In the genomic region with DNA sequence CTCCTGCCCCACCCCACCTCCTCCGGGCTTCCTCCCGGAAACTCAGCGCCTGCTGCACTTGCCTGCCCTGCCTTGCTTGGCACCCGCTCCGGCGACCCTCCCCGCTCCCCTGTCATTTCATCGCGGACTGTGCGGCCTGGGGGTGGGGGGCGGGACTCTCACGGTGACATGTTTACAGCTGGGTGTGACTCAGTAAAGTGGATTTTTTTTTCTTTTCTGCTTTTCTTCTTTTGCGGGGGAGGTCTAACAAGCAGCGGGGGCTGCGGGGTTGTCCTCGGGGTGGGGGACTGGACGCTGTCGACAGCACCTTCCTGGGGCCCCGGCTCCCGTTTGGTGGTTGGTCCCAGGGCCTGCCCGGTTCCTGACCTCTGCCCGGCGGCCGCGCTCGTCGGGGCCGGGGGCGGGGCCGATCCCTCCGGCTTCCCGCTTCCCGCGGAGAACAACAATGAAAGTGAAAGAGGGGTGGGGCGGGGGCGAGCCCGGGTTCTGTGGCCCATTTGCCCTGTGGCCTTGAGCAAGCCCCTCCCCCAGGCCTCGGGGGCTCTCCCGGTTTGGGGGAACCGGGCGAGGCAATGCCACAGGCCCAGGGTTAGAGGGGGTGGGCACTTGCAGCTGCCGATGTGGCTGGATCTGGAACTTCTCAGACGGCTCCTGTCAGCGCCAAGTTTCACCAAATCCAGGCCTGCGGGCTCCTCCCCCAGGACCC, we compare ENCODE assay signal across 2 cellular contexts.
TF ChIP-seq lines count a peak whose summit lies in the region.

No MANE protein-coding gene starts in this region.

TF ChIP-seq in GM12891, 5 proteins besides CTCF, POLR2A, EP300 and RAD21:
- TF ChIP-seq POLR2AphosphoS5 (IDR thresholded peaks at IDR 0.05; ENCODE audit: low read depth, low read length) (no peak), PAX5 (IDR thresholded peaks at IDR 0.05; ENCODE audit: insufficient read depth, low read length, severe bottlenecking) (no peak), SPI1 (IDR thresholded peaks at IDR 0.05; ENCODE audit: low read depth, low read length) (no peak), TAF1 (IDR thresholded peaks at IDR 0.05; ENCODE audit: low read depth, low read length) (no peak), POU2F2 (IDR thresholded peaks at IDR 0.05; ENCODE audit: low read depth, low read length) (no peak)

TF ChIP-seq in H1, 55 proteins besides CTCF, POLR2A, EP300 and RAD21:
- TF ChIP-seq SP1 (IDR thresholded peaks at IDR 0.05; ENCODE audit: low read depth, low read length) (0 out of 2 replicates have a peak, but pooled peaks have one; percentile 19), POLR2AphosphoS5 (IDR thresholded peaks at IDR 0.05; ENCODE audit: low read depth, low read length) (peak; percentile 61; the same call in 1 of the 2 replicates), KDM5A (IDR thresholded peaks at IDR 0.05; ENCODE audit: low read length) (no peak), ASH2L (IDR thresholded peaks at IDR 0.05; ENCODE audit: low read length) (peak; percentile 50), CTBP2 (IDR thresholded peaks at IDR 0.05; ENCODE audit: borderline replicate concordance, insufficient read depth, insufficient read length, low read length) (no peak), PHF8 (conservative IDR thresholded peaks at IDR 0.05; ENCODE audit: low read depth, low read length) (peak; percentile 43; the same call in 1 of the 2 replicates), RXRA (IDR thresholded peaks at IDR 0.05; ENCODE audit: insufficient read depth, low read depth, low read length) (peak; percentile 63; the same call in 1 of the 2 replicates), RFX5 (IDR thresholded peaks at IDR 0.05; ENCODE audit: borderline replicate concordance, low read depth, low read length) (no peak), TBP (IDR thresholded peaks at IDR 0.05; ENCODE audit: low read depth, low read length) (peak; percentile 3; the same call in 1 of the 2 replicates)
- TF ChIP-seq, protein P1, sequence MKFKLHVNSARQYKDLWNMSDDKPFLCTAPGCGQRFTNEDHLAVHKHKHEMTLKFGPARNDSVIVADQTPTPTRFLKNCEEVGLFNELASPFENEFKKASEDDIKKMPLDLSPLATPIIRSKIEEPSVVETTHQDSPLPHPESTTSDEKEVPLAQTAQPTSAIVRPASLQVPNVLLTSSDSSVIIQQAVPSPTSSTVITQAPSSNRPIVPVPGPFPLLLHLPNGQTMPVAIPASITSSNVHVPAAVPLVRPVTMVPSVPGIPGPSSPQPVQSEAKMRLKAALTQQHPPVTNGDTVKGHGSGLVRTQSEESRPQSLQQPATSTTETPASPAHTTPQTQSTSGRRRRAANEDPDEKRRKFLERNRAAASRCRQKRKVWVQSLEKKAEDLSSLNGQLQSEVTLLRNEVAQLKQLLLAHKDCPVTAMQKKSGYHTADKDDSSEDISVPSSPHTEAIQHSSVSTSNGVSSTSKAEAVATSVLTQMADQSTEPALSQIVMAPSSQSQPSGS (IDR thresholded peaks at IDR 0.05; ENCODE audit: low read length) = no peak
- TF ChIP-seq, protein P2, sequence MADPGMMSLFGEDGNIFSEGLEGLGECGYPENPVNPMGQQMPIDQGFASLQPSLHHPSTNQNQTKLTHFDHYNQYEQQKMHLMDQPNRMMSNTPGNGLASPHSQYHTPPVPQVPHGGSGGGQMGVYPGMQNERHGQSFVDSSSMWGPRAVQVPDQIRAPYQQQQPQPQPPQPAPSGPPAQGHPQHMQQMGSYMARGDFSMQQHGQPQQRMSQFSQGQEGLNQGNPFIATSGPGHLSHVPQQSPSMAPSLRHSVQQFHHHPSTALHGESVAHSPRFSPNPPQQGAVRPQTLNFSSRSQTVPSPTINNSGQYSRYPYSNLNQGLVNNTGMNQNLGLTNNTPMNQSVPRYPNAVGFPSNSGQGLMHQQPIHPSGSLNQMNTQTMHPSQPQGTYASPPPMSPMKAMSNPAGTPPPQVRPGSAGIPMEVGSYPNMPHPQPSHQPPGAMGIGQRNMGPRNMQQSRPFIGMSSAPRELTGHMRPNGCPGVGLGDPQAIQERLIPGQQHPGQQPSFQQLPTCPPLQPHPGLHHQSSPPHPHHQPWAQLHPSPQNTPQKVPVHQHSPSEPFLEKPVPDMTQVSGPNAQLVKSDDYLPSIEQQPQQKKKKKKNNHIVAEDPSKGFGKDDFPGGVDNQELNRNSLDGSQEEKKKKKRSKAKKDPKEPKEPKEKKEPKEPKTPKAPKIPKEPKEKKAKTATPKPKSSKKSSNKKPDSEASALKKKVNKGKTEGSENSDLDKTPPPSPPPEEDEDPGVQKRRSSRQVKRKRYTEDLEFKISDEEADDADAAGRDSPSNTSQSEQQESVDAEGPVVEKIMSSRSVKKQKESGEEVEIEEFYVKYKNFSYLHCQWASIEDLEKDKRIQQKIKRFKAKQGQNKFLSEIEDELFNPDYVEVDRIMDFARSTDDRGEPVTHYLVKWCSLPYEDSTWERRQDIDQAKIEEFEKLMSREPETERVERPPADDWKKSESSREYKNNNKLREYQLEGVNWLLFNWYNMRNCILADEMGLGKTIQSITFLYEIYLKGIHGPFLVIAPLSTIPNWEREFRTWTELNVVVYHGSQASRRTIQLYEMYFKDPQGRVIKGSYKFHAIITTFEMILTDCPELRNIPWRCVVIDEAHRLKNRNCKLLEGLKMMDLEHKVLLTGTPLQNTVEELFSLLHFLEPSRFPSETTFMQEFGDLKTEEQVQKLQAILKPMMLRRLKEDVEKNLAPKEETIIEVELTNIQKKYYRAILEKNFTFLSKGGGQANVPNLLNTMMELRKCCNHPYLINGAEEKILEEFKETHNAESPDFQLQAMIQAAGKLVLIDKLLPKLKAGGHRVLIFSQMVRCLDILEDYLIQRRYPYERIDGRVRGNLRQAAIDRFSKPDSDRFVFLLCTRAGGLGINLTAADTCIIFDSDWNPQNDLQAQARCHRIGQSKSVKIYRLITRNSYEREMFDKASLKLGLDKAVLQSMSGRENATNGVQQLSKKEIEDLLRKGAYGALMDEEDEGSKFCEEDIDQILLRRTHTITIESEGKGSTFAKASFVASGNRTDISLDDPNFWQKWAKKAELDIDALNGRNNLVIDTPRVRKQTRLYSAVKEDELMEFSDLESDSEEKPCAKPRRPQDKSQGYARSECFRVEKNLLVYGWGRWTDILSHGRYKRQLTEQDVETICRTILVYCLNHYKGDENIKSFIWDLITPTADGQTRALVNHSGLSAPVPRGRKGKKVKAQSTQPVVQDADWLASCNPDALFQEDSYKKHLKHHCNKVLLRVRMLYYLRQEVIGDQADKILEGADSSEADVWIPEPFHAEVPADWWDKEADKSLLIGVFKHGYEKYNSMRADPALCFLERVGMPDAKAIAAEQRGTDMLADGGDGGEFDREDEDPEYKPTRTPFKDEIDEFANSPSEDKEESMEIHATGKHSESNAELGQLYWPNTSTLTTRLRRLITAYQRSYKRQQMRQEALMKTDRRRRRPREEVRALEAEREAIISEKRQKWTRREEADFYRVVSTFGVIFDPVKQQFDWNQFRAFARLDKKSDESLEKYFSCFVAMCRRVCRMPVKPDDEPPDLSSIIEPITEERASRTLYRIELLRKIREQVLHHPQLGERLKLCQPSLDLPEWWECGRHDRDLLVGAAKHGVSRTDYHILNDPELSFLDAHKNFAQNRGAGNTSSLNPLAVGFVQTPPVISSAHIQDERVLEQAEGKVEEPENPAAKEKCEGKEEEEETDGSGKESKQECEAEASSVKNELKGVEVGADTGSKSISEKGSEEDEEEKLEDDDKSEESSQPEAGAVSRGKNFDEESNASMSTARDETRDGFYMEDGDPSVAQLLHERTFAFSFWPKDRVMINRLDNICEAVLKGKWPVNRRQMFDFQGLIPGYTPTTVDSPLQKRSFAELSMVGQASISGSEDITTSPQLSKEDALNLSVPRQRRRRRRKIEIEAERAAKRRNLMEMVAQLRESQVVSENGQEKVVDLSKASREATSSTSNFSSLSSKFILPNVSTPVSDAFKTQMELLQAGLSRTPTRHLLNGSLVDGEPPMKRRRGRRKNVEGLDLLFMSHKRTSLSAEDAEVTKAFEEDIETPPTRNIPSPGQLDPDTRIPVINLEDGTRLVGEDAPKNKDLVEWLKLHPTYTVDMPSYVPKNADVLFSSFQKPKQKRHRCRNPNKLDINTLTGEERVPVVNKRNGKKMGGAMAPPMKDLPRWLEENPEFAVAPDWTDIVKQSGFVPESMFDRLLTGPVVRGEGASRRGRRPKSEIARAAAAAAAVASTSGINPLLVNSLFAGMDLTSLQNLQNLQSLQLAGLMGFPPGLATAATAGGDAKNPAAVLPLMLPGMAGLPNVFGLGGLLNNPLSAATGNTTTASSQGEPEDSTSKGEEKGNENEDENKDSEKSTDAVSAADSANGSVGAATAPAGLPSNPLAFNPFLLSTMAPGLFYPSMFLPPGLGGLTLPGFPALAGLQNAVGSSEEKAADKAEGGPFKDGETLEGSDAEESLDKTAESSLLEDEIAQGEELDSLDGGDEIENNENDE (IDR thresholded peaks at IDR 0.05; ENCODE audit: insufficient replicate concordance, low read length) = no peak
TF ChIP-seq in H1: peak in this region for 6.
